ENCODE assay signal across 8 cellular contexts in the genomic region with DNA sequence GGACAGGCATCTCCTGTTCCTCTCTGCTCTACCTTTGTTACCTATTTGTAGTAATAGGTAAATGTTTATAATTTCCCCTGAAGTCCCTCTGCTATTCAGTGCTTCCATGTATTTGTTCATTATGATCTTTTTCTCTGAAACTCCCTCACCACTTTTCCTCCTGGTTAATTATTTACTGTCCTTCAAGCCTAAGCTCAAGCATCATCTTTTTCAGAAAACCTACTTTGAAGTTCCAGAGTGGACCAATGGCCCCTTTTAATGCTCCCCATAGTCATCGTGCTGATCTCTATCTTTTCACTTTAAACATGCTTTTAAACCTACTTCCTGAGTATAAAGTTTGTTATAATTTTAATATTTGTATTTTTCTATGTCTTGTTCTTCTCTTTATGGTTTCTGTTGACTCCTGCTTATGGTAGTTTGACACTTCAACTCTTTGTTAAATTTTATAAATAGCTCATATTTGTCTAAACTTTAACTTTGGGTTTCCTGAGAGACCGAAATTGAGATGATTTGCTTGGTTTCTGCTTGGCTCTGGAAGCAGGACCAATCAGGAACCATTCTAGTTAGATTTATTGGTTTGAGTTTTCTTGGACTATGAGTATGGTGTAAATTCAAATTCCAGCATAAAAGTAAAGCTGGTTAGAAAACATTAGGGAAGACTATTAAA. TPM values are rescaled to one million over a fixed set of nuclear protein-coding genes. Genes with fewer than 3 reads are reported as not detected.
"Had no signal": no experiment of that assay in that cellular context is flagged by ENCODE, and none has a peak within 500 bp of the region (broad histone marks: within the 10 kb centered on the region; RNA-seq: fewer than 3 reads in every experiment).

No MANE protein-coding gene starts in this region.

RNA-seq across cellular contexts. Expression of gene IGFBPL1, which starts 48.5 kb away (rescaled TPM):
- total RNA-seq: activated CD8-positive, alpha-beta memory T cell treated with anti-CD3 and anti-CD28 coated beads for 36 hours; activated T-helper 17 cell treated with anti-CD3 and anti-CD28 coated beads, Interleukin-2, amount 50 U/mL, for 72 hours; esophagus mucosa; lower leg skin; mesenteric fat pad; sciatic nerve; spleen; vagina had no signal
